ENCODE assay signal across 8 cellular contexts in genomic region chr11:898160-898517, GRCh38. TPM values are rescaled to one million over a fixed set of nuclear protein-coding genes. Genes with fewer than 3 reads are reported as not detected.
DNase-seq lines count a peak whose midpoint lies in the region; ATAC-seq and TF ChIP-seq lines count a peak whose summit lies in the region.

No MANE protein-coding gene starts in this region.

- TF ChIP-seq CTCF in BJ (IDR thresholded peaks at IDR 0.05; ENCODE audit: insufficient read depth, low read depth, low read length) (peak; percentile 38), WERI-Rb-1 (IDR thresholded peaks at IDR 0.05; ENCODE audit: low read depth, low read length) (peak; percentile 63)

- H3K9me3 ChIP-seq in WERI-Rb-1 (ENCODE audit: severe bottlenecking): no peaks in the 10 kb centered on the region

- no peak for ATAC-seq in GM21381 (IDR thresholded peaks at IDR 0.05; ENCODE audit: unreplicated experiment)
- ATAC-seq in HG02852 (IDR thresholded peaks at IDR 0.05; ENCODE audit: unreplicated experiment): no peak

- CTCF ChIA-PET in BJ (lab: Yijun Ruan, JAX): interaction anchor here (0.7 to 2.0 kb wide), 6 partner anchors 10 to 153 kb away, joined by 3 to 7 read pairs (median 4); no protein-coding TSS in a partner anchor

- POLR2A ChIA-PET in BJ (lab: Charles Lee): no interaction called here

- peak overlapping the region; percentile 70 for H3K27ac ChIP-seq in WERI-Rb-1

- DNase-seq in BJ (ENCODE audit: low read depth) (no peak), HK-2 (ENCODE audit: unreplicated experiment) (peak; percentile 24), WERI-Rb-1 (peak; percentile 63), kidney tubule cell (ENCODE audit: low spot score) (peak; percentile 30), LoVo (ENCODE audit: low spot score) (no peak)
- DNase-seq in effector CD8-positive, alpha-beta T cell (lab: John Stamatoyannopoulos, UW): no peak

- H3K27me3 ChIP-seq in BJ (ENCODE audit: control insufficient read depth, insufficient read depth, low read length): no peaks in the 10 kb centered on the region
- no peaks in the 10 kb centered on the region for H3K27me3 ChIP-seq in WERI-Rb-1 (ENCODE audit: insufficient read depth, low read depth, severe bottlenecking)

- peaks cover 38% of the 10 kb centered on the region for H3K36me3 ChIP-seq in BJ (ENCODE audit: control insufficient read depth, insufficient read depth, low read length)
- H3K36me3 ChIP-seq in WERI-Rb-1: peaks cover 48% of the 10 kb centered on the region

- H3K4me3 ChIP-seq in BJ (ENCODE audit: low read depth, low read length) (no peak overlapping the region), WERI-Rb-1 (ENCODE audit: low read depth, low read length) (no peak overlapping the region)

RNA-seq across cellular contexts. Expression of gene CHID1, which starts 12.5 kb away (rescaled TPM):
- polyA plus RNA-seq in BJ (2011; rRNA removed): 122 and 178 TPM in 2 replicates
- polyA minus RNA-seq in BJ (2011; rRNA and poly(A)+ RNA removed): 51.0 and 54.0 TPM in 2 replicates

RNA-seq across cellular contexts. Expression of gene AP2A2, which starts 27.5 kb away (rescaled TPM):
- polyA plus RNA-seq in BJ (2011; rRNA removed): 53.3 and 76.5 TPM in 2 replicates
- polyA minus RNA-seq in BJ (2011; rRNA and poly(A)+ RNA removed): 79.4 and 102 TPM in 2 replicates

RNA-seq across cellular contexts. Expression of gene TSPAN4, which starts 55.5 kb away (rescaled TPM):
- polyA plus RNA-seq in BJ (2011; rRNA removed): 145 and 295 TPM in 2 replicates
- polyA minus RNA-seq in BJ (2011; rRNA and poly(A)+ RNA removed): 51.8 and 70.2 TPM in 2 replicates

RNA-seq across cellular contexts. Expression of gene POLR2L, which starts 55.8 kb away (rescaled TPM):
- 308 and 734 TPM in 2 replicates for polyA plus RNA-seq in BJ (2011; rRNA removed)
- polyA minus RNA-seq in BJ (2011; rRNA and poly(A)+ RNA removed): 123 and 136 TPM in 2 replicates

Comparison
In these comparisons a context has a peak if more than half of its experiments do, and no peak if none do; other contexts are left out.
1. DNase-seq: peak in HK-2 (single experiment), WERI-Rb-1 (single experiment) and kidney tubule cell (single experiment); none in BJ (single experiment), effector CD8-positive, alpha-beta T cell (single experiment) and LoVo (single experiment).